In genomic region chr1:87333692-87334347, GRCh38 we compare ENCODE assay signal across 8 cellular contexts. TPM values are rescaled to one million over a fixed set of nuclear protein-coding genes. Genes with fewer than 3 reads are reported as not detected.
A peak's percentile ranks its signal among the peaks of the same experiment; 100 is the strongest.
DNase-seq lines count a peak whose midpoint lies in the region; ATAC-seq, FAIRE-seq and TF ChIP-seq lines count a peak whose summit lies in the region.

No MANE protein-coding gene starts in this region.

- DNase-seq in CD14-positive monocyte (ENCODE audit: low spot score) (no peak), thyroid gland (no peak), frontal cortex (ENCODE audit: low spot score in 2 of 2) (no peak), ovary (no peak)
- peak; percentile 9 to 20 for DNase-seq in activated T-cell treated with anti-CD3 and anti-CD28 coated beads, Interleukin-2, amount 50 U/mL, for 72 hours

- TF ChIP-seq CTCF in CD14-positive monocyte (IDR thresholded peaks at IDR 0.05), result no peak
- TF ChIP-seq CTCF in thyroid gland (IDR thresholded peaks at IDR 0.05), result no peak
- TF ChIP-seq CTCF in ovary (IDR thresholded peaks at IDR 0.05), result no peak

- H3K27me3 ChIP-seq in thyroid gland, result no peaks in the 10 kb centered on the region
- H3K27me3 ChIP-seq in ovary, result no peaks in the 10 kb centered on the region

- H3K9me3 Mint-ChIP-seq in CD14-positive monocyte, result no peaks in the 10 kb centered on the region
- no peaks in the 10 kb centered on the region for H3K9me3 Mint-ChIP-seq in activated T-cell treated with anti-CD3 and anti-CD28 coated beads, Interleukin-2, amount 50 U/mL, for 72 hours

- H3K4me1 ChIP-seq in thyroid gland (peaks cover 26% of the 10 kb centered on the region in 2 donors), ovary (ENCODE audit: insufficient read depth) (peaks cover 10% of the 10 kb centered on the region)

- WGBS in thyroid gland, 2 donors, result 60 to 66% methylated on average over 10 of the region's 10 CpGs
- 66 to 81% (median 71%) methylated on average over 10 of the region's 10 CpGs for WGBS in ovary, 3 donors

- no peak for FAIRE-seq in frontal cortex (lab: Jason Lieb, UNC)

- TF ChIP-seq EP300 in ovary (IDR thresholded peaks at IDR 0.05), result no peak

- peaks cover 66% of the 10 kb centered on the region for H3K4me1 Mint-ChIP-seq in CD14-positive monocyte
- H3K4me1 Mint-ChIP-seq in activated T-cell treated with anti-CD3 and anti-CD28 coated beads, Interleukin-2, amount 50 U/mL, for 72 hours (ENCODE audit: low read depth), result peaks cover 59% of the 10 kb centered on the region

- peak overlapping the region; percentile 59; the same call in 1 of the 2 replicates for H3K4me3 ChIP-seq in iPS-18c (ENCODE audit: insufficient read depth, low read depth, low read length)
- H3K4me3 ChIP-seq in thyroid gland (replicated peaks in 1 of 3), result peak overlapping the region in 2 of 3 donors; percentile 9 to 63
- no peak overlapping the region for H3K4me3 ChIP-seq in ovary

- ATAC-seq in HG02610 (IDR thresholded peaks at IDR 0.05; ENCODE audit: unreplicated experiment) (peak; percentile 25), HG02759 (IDR thresholded peaks at IDR 0.05; ENCODE audit: unreplicated experiment) (no peak)
- peak; percentile 52 to 53 for ATAC-seq in activated T-cell treated with anti-CD3 and anti-CD28 coated beads, Interleukin-2, amount 50 U/mL, for 72 hours (replicated peaks in 1 of 2)

- peak overlapping the region; percentile 85 to 92 for H3K4me3 Mint-ChIP-seq in CD14-positive monocyte
- peak overlapping the region; percentile 80 to 88 for H3K4me3 Mint-ChIP-seq in activated T-cell treated with anti-CD3 and anti-CD28 coated beads, Interleukin-2, amount 50 U/mL, for 72 hours

- peaks cover 27 to 40% of the 10 kb centered on the region in 2 donors for H3K36me3 Mint-ChIP-seq in CD14-positive monocyte
- peaks cover 7 to 16% of the 10 kb centered on the region in 2 donors for H3K36me3 Mint-ChIP-seq in activated T-cell treated with anti-CD3 and anti-CD28 coated beads, Interleukin-2, amount 50 U/mL, for 72 hours (ENCODE audit: insufficient read depth in 2 of 2)

- intact Hi-C loops in CD14-positive monocyte (cut with micrococcal nuclease) (loop anchor here (10.0 kb wide), 1 partner anchor 419 kb away; the partner anchor contains the start of genes HS2ST1 (in 2 of the 2) and SELENOF (in 2 of the 2)), thyroid gland (cut with DNase I) (loop anchor here (5.0 to 10.0 kb wide), 3 partner anchors 131 to 621 kb away; no protein-coding TSS in a partner anchor), ovary (cut with DNase I) (loop anchor here in 1 of 4 donors (5.0 kb wide), 1 partner anchor 618 kb away; no protein-coding TSS in a partner anchor)

- H3K27me3 Mint-ChIP-seq in CD14-positive monocyte (ENCODE audit: low read depth in 3 of 3), result peaks cover 0 to 3% (median 0%) of the 10 kb centered on the region in 3 donors
- H3K27me3 Mint-ChIP-seq in activated T-cell treated with anti-CD3 and anti-CD28 coated beads, Interleukin-2, amount 50 U/mL, for 72 hours (ENCODE audit: low read depth), result peaks cover 33% of the 10 kb centered on the region

- H3K27ac Mint-ChIP-seq in CD14-positive monocyte, result peak overlapping the region; percentile 38 to 95 (median 85)
- H3K27ac Mint-ChIP-seq in activated T-cell treated with anti-CD3 and anti-CD28 coated beads, Interleukin-2, amount 50 U/mL, for 72 hours, result peak overlapping the region; percentile 94

- no peak for TF ChIP-seq POLR2A in thyroid gland (IDR thresholded peaks at IDR 0.05)
- TF ChIP-seq POLR2A in ovary (IDR thresholded peaks at IDR 0.05), result no peak

- peak overlapping the region in 2 of 3 donors; percentile 24 to 80 for H3K27ac ChIP-seq in thyroid gland
- no peak overlapping the region for H3K27ac ChIP-seq in ovary

- H3K9me3 ChIP-seq in iPS-18c (ENCODE audit: control insufficient read depth, insufficient read depth, low read length), result no peaks in the 10 kb centered on the region
- no peaks in the 10 kb centered on the region for H3K9me3 ChIP-seq in thyroid gland
- no peaks in the 10 kb centered on the region for H3K9me3 ChIP-seq in ovary

- H3K36me3 ChIP-seq in thyroid gland (no peaks in the 10 kb centered on the region), ovary (no peaks in the 10 kb centered on the region)

RNA-seq across cellular contexts. Expression of gene LMO4, which starts 5.1 kb away (rescaled TPM):
- 10 to 100 TPM; 20.3 to 22.3 TPM for polyA plus RNA-seq in CD14-positive monocyte
- 10 to 100 TPM; 28.9 to 31.8 TPM for total RNA-seq in activated T-cell treated with anti-CD3 and anti-CD28 coated beads, Interleukin-2, amount 50 U/mL, for 72 hours
- total RNA-seq in thyroid gland, result 10 to 100 TPM; 53.3 to 71.1 (median 60.3) TPM
- 797 TPM for total RNA-seq in frontal cortex
- 10 to 100 TPM; 21.7 to 45.4 (median 35.4) TPM for total RNA-seq in ovary
- polyA plus RNA-seq in ovary, result 10 to 100 TPM; 50.5 to 85.4 TPM

Comparison
In these comparisons a context has a peak if more than half of its experiments do, and no peak if none do; other contexts are left out.
1. DNase-seq: peak in activated T-cell treated with anti-CD3 and anti-CD28 coated beads, Interleukin-2, amount 50 U/mL, for 72 hours (2 of 2); none in CD14-positive monocyte (single experiment), thyroid gland (0 of 2), frontal cortex (0 of 2) and ovary (0 of 5).
2. H3K27ac ChIP-seq: peak in thyroid gland (2 of 3); none in ovary (0 of 2).
3. RNA of gene LMO4, which starts 5.1 kb away (total RNA-seq): 797 TPM in frontal cortex (single experiment); 53.3 to 71.1 TPM in thyroid gland, 21.7 to 45.4 TPM in ovary and 28.9 to 31.8 TPM in activated T-cell treated with anti-CD3 and anti-CD28 coated beads, Interleukin-2, amount 50 U/mL, for 72 hours; every median in the first group is over 10 times any median in the second.